In the genomic region with DNA sequence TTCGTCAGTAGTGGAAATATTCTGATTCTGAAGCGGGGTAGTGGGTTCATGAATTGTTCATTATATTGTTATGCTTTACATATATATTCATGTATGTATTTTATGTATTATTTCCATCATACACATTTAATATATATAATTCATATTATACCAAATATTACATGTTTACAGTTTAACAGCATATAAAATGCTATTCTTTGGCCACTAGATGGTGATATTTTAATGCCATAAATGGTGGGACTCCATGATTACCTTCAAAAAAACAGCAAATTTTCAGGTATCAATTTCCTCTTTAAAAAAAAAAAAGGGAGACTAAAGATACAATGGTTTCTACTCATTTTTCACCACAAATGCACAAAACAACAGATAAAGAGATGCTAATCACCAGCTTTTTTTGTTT, we compare ENCODE assay signal across 9 cellular contexts. TPM values are rescaled to one million over a fixed set of nuclear protein-coding genes. Genes with fewer than 3 reads are reported as not detected.
DNase-seq lines count a peak whose midpoint lies in the region; ATAC-seq lines count a peak whose summit lies in the region.
"Had no signal": no experiment of that assay in that cellular context is flagged by ENCODE, and none has a peak within 500 bp of the region (broad histone marks: within the 10 kb centered on the region; RNA-seq: fewer than 3 reads in every experiment).

No MANE protein-coding gene starts in this region.

- intact Hi-C loops in head of caudate nucleus (cut with DNase I): loop anchor here (5.0 kb wide), 1 partner anchor 130 kb away; no protein-coding TSS in a partner anchor

- DNase-seq in DMS53 (lab: John Stamatoyannopoulos, UW) (peak; percentile 69), LHCN-M2 (ENCODE audit: low read depth) (peak; percentile 11), astrocyte of the hippocampus (ENCODE audit: low read depth, low spot score) (peak; percentile 14), medulla oblongata (ENCODE audit: extremely low spot score) (peak; percentile 18), putamen (ENCODE audit: low spot score) (no peak), GM19238 (ENCODE audit: insufficient read length, low spot score) (no peak), head of caudate nucleus (no peak)

- no peak for ATAC-seq in HG02571 (IDR thresholded peaks at IDR 0.05; ENCODE audit: unreplicated experiment)
- ATAC-seq: activated T-helper 17 cell treated with anti-CD3 and anti-CD28 coated beads, Interleukin-2, amount 50 U/mL, for 72 hours had no signal

RNA-seq across cellular contexts. Expression of gene BDKRB1, which starts 41.0 kb away (rescaled TPM):
- total RNA-seq in LHCN-M2 (2014; rRNA removed): 0.98 and 4.2 TPM in 2 replicates
- 4.2 TPM for polyA plus RNA-seq in LHCN-M2 (2012)
- total RNA-seq: activated T-helper 17 cell treated with anti-CD3 and anti-CD28 coated beads, Interleukin-2, amount 50 U/mL, for 72 hours had no signal

Comparison
In these comparisons a context has a peak if more than half of its experiments do, and no peak if none do; other contexts are left out.
1. DNase-seq: peak in DMS53 (single experiment), LHCN-M2 (single experiment), astrocyte of the hippocampus (single experiment) and medulla oblongata (single experiment); none in putamen (single experiment), GM19238 (single experiment) and head of caudate nucleus (0 of 42).